ENCODE assay signal across 23 cellular contexts in genomic region chr11:6205366-6205765, GRCh38. TPM values are rescaled to one million over a fixed set of nuclear protein-coding genes. Genes with fewer than 3 reads are reported as not detected.
DNase-seq lines count a peak whose midpoint lies in the region; FAIRE-seq and TF ChIP-seq lines count a peak whose summit lies in the region.
"Had no signal": no experiment of that assay in that cellular context is flagged by ENCODE, and none has a peak within 500 bp of the region (broad histone marks: within the 10 kb centered on the region; RNA-seq: fewer than 3 reads in every experiment).

C11orf42 (plus strand) TSS chr11:6205557; CDS start chr11:6205616, 59 bp downstream.

- FAIRE-seq in bronchial epithelial cell (lab: Jason Lieb, UNC) = peak; percentile 72

- H3K36me3 ChIP-seq in bronchial epithelial cell (ENCODE audit: control insufficient read depth, insufficient read depth, low read length) (peaks cover 4% of the 10 kb centered on the region), neutrophil (peaks cover 29% of the 10 kb centered on the region)

- peaks cover 8% of the 10 kb centered on the region for H3K36me3 Mint-ChIP-seq in activated CD4-positive, alpha-beta T cell treated with anti-CD3 and anti-CD28 coated beads, Interleukin-2, amount 10 ng/mL, durations not matched to agents 24 days and 14 days (ENCODE audit: low read depth)
- H3K36me3 Mint-ChIP-seq in type B pancreatic cell = peaks cover 16% of the 10 kb centered on the region

- no peak within 1 kb of the TSS for H3K4me3 Mint-ChIP-seq in activated CD4-positive, alpha-beta T cell treated with anti-CD3 and anti-CD28 coated beads, Interleukin-2, amount 10 ng/mL, durations not matched to agents 24 days and 14 days
- no peak within 1 kb of the TSS for H3K4me3 Mint-ChIP-seq in type B pancreatic cell

- no peaks in the 10 kb centered on the region for H3K9me3 Mint-ChIP-seq in activated CD4-positive, alpha-beta T cell treated with anti-CD3 and anti-CD28 coated beads, Interleukin-2, amount 10 ng/mL, durations not matched to agents 24 days and 14 days
- H3K9me3 Mint-ChIP-seq in type B pancreatic cell = no peaks in the 10 kb centered on the region

- peaks cover 27% of the 10 kb centered on the region for H3K4me1 Mint-ChIP-seq in activated CD4-positive, alpha-beta T cell treated with anti-CD3 and anti-CD28 coated beads, Interleukin-2, amount 10 ng/mL, durations not matched to agents 24 days and 14 days
- no peaks in the 10 kb centered on the region for H3K4me1 Mint-ChIP-seq in type B pancreatic cell (ENCODE audit: unreplicated experiment)

- intact Hi-C loops in activated CD4-positive, alpha-beta T cell treated with anti-CD3 and anti-CD28 coated beads, Interleukin-2, amount 10 ng/mL, durations not matched to agents 24 days and 14 days (cut with micrococcal nuclease) = no loop called here

- H3K27me3 ChIP-seq in bronchial epithelial cell (ENCODE audit: control insufficient read depth, insufficient read depth, low read length) = no peaks in the 10 kb centered on the region
- no peaks in the 10 kb centered on the region for H3K27me3 ChIP-seq in neutrophil
- H3K27me3 ChIP-seq: BLaER1 treated with 17β-estradiol and CSF1 and Interleukin-3, amounts not matched to agents 10 nM and 100 nM had no signal

- peaks cover 73 to 75% of the 10 kb centered on the region in 2 experiments for H3K4me1 ChIP-seq in neutrophil (ENCODE audit: control insufficient read depth in 1 of 2, insufficient read depth in 1 of 2, low read depth in 1 of 2, low read length in 1 of 2)

- no peaks in the 10 kb centered on the region for H3K27me3 Mint-ChIP-seq in activated CD4-positive, alpha-beta T cell treated with anti-CD3 and anti-CD28 coated beads, Interleukin-2, amount 10 ng/mL, durations not matched to agents 24 days and 14 days
- no peaks in the 10 kb centered on the region for H3K27me3 Mint-ChIP-seq in type B pancreatic cell

- H3K4me3 ChIP-seq in bronchial epithelial cell (ENCODE audit: low read depth, low read length) (no peak within 1 kb of the TSS), neutrophil (ENCODE audit: low read depth in 1 of 2, low read length in 1 of 2) (peak within 1 kb of the TSS; percentile 10 to 16)
- H3K4me3 ChIP-seq: BLaER1 treated with 17β-estradiol and CSF1 and Interleukin-3, amounts not matched to agents 10 nM and 100 nM; PC-9; SK-N-MC had no signal

- peak within 1 kb of the TSS; percentile 94 for H3K27ac ChIP-seq in neutrophil
- H3K27ac ChIP-seq: PC-9, SK-N-MC had no signal

- H3K9me3 ChIP-seq in neutrophil = no peaks in the 10 kb centered on the region

- DNase-seq in activated CD4-positive, alpha-beta T cell treated with anti-CD3 and anti-CD28 coated beads, Interleukin-2, amount 10 ng/mL, durations not matched to agents 24 days and 14 days = peak; percentile 51
- DNase-seq in activated CD4-positive, alpha-beta T cell treated with anti-CD3 and anti-CD28 coated beads for 1 hour = no peak
- DNase-seq in bronchial epithelial cell (ENCODE audit: low read depth) (no peak), DMS 273 (lab: John Stamatoyannopoulos, UW; ENCODE audit: unreplicated experiment) (no peak), NCI-H146 treated with DMSO at 0.1 percent for 48 hours (lab: John Stamatoyannopoulos, UW; ENCODE audit: unreplicated experiment) (no peak), cortex of kidney (lab: John Stamatoyannopoulos, UW) (no peak), type B pancreatic cell (ENCODE audit: extremely low spot score, unreplicated experiment) (no peak)
- DNase-seq: 8988T, DMS53, H7, KG1, NCI-H1417, NCI-H187, NCI-H2107, NCI-H510A, PC-9, RPMI8226, SHP77, SW 1271 had no signal

- no peak within 1 kb of the TSS for H3K27ac Mint-ChIP-seq in activated CD4-positive, alpha-beta T cell treated with anti-CD3 and anti-CD28 coated beads, Interleukin-2, amount 10 ng/mL, durations not matched to agents 24 days and 14 days
- H3K27ac Mint-ChIP-seq in type B pancreatic cell = no peak within 1 kb of the TSS

- no peak for TF ChIP-seq CTCF in bronchial epithelial cell (IDR thresholded peaks at IDR 0.05; ENCODE audit: insufficient read depth, low read length, severe bottlenecking)
- no peak for TF ChIP-seq CTCF in neutrophil (IDR thresholded peaks at IDR 0.05)
- TF ChIP-seq CTCF in type B pancreatic cell (conservative IDR thresholded peaks at IDR 0.05) = no peak

RNA-seq across cellular contexts. Expression of gene C11orf42, which starts in this region (rescaled TPM):
- not detected in 2 replicates for total RNA-seq in activated CD4-positive, alpha-beta T cell treated with anti-CD3 and anti-CD28 coated beads, Interleukin-2, amount 10 ng/mL, durations not matched to agents 24 days and 14 days
- total RNA-seq in bronchial epithelial cell (not detected in 2 replicates), type B pancreatic cell (ENCODE audit: low replicate concordance) (not detected in 2 replicates)
- total RNA-seq: H7, HT1080, PC-9 had no signal

Comparison
In these comparisons a context has a peak if more than half of its experiments do, and no peak if none do; other contexts are left out.
1. Peak in DNase-seq in activated CD4-positive, alpha-beta T cell treated with anti-CD3 and anti-CD28 coated beads, Interleukin-2, amount 10 ng/mL, durations not matched to agents 24 days and 14 days; RNA of the gene not detected or under 1 TPM.